Comparison of ENCODE assay signal across 2 cellular contexts in genomic region chr12:107102294-107102693, GRCh38.
TF ChIP-seq lines count a peak whose summit lies in the region.

No MANE protein-coding gene starts in this region.

TF ChIP-seq in liver, 16 proteins besides CTCF, POLR2A, EP300 and RAD21 (continued from another document):
- TF ChIP-seq, protein P1, sequence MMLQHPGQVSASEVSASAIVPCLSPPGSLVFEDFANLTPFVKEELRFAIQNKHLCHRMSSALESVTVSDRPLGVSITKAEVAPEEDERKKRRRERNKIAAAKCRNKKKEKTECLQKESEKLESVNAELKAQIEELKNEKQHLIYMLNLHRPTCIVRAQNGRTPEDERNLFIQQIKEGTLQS (IDR thresholded peaks at IDR 0.05): no peak
- TF ChIP-seq, protein P2, sequence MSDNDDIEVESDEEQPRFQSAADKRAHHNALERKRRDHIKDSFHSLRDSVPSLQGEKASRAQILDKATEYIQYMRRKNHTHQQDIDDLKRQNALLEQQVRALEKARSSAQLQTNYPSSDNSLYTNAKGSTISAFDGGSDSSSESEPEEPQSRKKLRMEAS (IDR thresholded peaks at IDR 0.05): no peak
- TF ChIP-seq FOXA1 (IDR thresholded peaks at IDR 0.05) (no peak), SP1 (IDR thresholded peaks at IDR 0.05) (no peak), TAF1 (conservative IDR thresholded peaks at IDR 0.05) (no peak), GABPA (IDR thresholded peaks at IDR 0.05 in 1 of 2, conservative IDR thresholded peaks at IDR 0.05 in 1 of 2) (no peak), NR2F2 (IDR thresholded peaks at IDR 0.05) (no peak), ZBTB33 (IDR thresholded peaks at IDR 0.05) (no peak), FOXA2 (IDR thresholded peaks at IDR 0.05) (no peak), JUND (IDR thresholded peaks at IDR 0.05) (no peak), RXRA (IDR thresholded peaks at IDR 0.05) (no peak)
- TF ChIP-seq, protein P3, sequence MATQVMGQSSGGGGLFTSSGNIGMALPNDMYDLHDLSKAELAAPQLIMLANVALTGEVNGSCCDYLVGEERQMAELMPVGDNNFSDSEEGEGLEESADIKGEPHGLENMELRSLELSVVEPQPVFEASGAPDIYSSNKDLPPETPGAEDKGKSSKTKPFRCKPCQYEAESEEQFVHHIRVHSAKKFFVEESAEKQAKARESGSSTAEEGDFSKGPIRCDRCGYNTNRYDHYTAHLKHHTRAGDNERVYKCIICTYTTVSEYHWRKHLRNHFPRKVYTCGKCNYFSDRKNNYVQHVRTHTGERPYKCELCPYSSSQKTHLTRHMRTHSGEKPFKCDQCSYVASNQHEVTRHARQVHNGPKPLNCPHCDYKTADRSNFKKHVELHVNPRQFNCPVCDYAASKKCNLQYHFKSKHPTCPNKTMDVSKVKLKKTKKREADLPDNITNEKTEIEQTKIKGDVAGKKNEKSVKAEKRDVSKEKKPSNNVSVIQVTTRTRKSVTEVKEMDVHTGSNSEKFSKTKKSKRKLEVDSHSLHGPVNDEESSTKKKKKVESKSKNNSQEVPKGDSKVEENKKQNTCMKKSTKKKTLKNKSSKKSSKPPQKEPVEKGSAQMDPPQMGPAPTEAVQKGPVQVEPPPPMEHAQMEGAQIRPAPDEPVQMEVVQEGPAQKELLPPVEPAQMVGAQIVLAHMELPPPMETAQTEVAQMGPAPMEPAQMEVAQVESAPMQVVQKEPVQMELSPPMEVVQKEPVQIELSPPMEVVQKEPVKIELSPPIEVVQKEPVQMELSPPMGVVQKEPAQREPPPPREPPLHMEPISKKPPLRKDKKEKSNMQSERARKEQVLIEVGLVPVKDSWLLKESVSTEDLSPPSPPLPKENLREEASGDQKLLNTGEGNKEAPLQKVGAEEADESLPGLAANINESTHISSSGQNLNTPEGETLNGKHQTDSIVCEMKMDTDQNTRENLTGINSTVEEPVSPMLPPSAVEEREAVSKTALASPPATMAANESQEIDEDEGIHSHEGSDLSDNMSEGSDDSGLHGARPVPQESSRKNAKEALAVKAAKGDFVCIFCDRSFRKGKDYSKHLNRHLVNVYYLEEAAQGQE (IDR thresholded peaks at IDR 0.05): no peak

TF ChIP-seq in HepG2, 621 proteins besides CTCF, POLR2A, EP300 and RAD21 (continued from another document):
- TF ChIP-seq, protein P4, sequence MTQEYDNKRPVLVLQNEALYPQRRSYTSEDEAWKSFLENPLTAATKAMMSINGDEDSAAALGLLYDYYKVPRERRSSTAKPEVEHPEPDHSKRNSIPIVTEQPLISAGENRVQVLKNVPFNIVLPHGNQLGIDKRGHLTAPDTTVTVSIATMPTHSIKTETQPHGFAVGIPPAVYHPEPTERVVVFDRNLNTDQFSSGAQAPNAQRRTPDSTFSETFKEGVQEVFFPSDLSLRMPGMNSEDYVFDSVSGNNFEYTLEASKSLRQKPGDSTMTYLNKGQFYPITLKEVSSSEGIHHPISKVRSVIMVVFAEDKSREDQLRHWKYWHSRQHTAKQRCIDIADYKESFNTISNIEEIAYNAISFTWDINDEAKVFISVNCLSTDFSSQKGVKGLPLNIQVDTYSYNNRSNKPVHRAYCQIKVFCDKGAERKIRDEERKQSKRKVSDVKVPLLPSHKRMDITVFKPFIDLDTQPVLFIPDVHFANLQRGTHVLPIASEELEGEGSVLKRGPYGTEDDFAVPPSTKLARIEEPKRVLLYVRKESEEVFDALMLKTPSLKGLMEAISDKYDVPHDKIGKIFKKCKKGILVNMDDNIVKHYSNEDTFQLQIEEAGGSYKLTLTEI (CRISPR knock-in tag; conservative IDR thresholded peaks at IDR 0.05): no peak
- TF ChIP-seq GTF3A (CRISPR knock-in tag; conservative IDR thresholded peaks at IDR 0.05): no peak
- no peak for TF ChIP-seq HES4 (CRISPR knock-in tag; IDR thresholded peaks at IDR 0.05; ENCODE audit: borderline replicate concordance)
- no peak for TF ChIP-seq BRD4 (CRISPR knock-in tag; IDR thresholded peaks at IDR 0.05)
- TF ChIP-seq HNRNPK (IDR thresholded peaks at IDR 0.05; ENCODE audit: low read depth, low read length, poor library complexity, severe bottlenecking): no peak
- no peak for TF ChIP-seq UBTF (CRISPR knock-in tag; IDR thresholded peaks at IDR 0.05)
- no peak for TF ChIP-seq STAG1 (CRISPR knock-in tag; IDR thresholded peaks at IDR 0.05)
- no peak for TF ChIP-seq MTF1 (CRISPR knock-in tag; IDR thresholded peaks at IDR 0.05)
- TF ChIP-seq, protein P5, sequence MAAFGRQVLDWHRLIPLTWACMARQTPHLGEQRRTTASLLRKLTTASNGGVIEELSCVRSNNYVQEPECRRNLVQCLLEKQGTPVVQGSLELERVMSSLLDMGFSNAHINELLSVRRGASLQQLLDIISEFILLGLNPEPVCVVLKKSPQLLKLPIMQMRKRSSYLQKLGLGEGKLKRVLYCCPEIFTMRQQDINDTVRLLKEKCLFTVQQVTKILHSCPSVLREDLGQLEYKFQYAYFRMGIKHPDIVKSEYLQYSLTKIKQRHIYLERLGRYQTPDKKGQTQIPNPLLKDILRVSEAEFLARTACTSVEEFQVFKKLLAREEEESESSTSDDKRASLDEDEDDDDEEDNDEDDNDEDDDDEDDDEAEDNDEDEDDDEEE (CRISPR knock-in tag; IDR thresholded peaks at IDR 0.05): no peak
- no peak for TF ChIP-seq MIER2 (CRISPR knock-in tag; IDR thresholded peaks at IDR 0.05)
- TF ChIP-seq ATF2 (CRISPR knock-in tag; IDR thresholded peaks at IDR 0.05): no peak
- TF ChIP-seq ZNF749 (CRISPR knock-in tag; IDR thresholded peaks at IDR 0.05; ENCODE audit: borderline replicate concordance): no peak
- TF ChIP-seq ZBTB20 (CRISPR knock-in tag; IDR thresholded peaks at IDR 0.05; ENCODE audit: borderline replicate concordance, low read depth): no peak
- TF ChIP-seq YY1 (IDR thresholded peaks at IDR 0.05; ENCODE audit: insufficient read depth, insufficient replicate concordance, low read depth, low read length): no peak
- no peak for TF ChIP-seq ZNF136 (CRISPR knock-in tag; IDR thresholded peaks at IDR 0.05; ENCODE audit: low read depth)
- TF ChIP-seq, protein P6, sequence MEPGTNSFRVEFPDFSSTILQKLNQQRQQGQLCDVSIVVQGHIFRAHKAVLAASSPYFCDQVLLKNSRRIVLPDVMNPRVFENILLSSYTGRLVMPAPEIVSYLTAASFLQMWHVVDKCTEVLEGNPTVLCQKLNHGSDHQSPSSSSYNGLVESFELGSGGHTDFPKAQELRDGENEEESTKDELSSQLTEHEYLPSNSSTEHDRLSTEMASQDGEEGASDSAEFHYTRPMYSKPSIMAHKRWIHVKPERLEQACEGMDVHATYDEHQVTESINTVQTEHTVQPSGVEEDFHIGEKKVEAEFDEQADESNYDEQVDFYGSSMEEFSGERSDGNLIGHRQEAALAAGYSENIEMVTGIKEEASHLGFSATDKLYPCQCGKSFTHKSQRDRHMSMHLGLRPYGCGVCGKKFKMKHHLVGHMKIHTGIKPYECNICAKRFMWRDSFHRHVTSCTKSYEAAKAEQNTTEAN (CRISPR knock-in tag; conservative IDR thresholded peaks at IDR 0.05): no peak
- no peak for TF ChIP-seq ZNF644 (CRISPR knock-in tag; IDR thresholded peaks at IDR 0.05; ENCODE audit: low read depth)
- TF ChIP-seq GFI1 (CRISPR knock-in tag; IDR thresholded peaks at IDR 0.05; ENCODE audit: borderline replicate concordance): no peak
